8 cellular contexts compared by ENCODE assay signal in genomic region chr15:89129123-89129815, GRCh38. TPM values are rescaled to one million over a fixed set of nuclear protein-coding genes. Genes with fewer than 3 reads are reported as not detected.
DNase-seq lines count a peak whose midpoint lies in the region; ATAC-seq, FAIRE-seq and TF ChIP-seq lines count a peak whose summit lies in the region.

No MANE protein-coding gene starts in this region.

- H3K9ac ChIP-seq in SU-DHL-6 (ENCODE audit: low read length) (no peak overlapping the region), kidney (ENCODE audit: low read length in 2 of 2) (no peak overlapping the region)

- H3K4me2 ChIP-seq in SU-DHL-6 (ENCODE audit: low read depth, low read length, poor library complexity, severe bottlenecking) = no peak overlapping the region

- peaks cover 16% of the 10 kb centered on the region for H3K4me1 Mint-ChIP-seq in CD4-positive, alpha-beta T cell (ENCODE audit: low read depth)

- peak; percentile 82 for TF ChIP-seq CTCF in CD4-positive, alpha-beta T cell (IDR thresholded peaks at IDR 0.05)
- TF ChIP-seq CTCF in HFF-Myc (IDR thresholded peaks at IDR 0.05; ENCODE audit: low read depth, low read length, missing control alignments) (peak; percentile 81), SU-DHL-6 (IDR thresholded peaks at IDR 0.05; ENCODE audit: insufficient read depth, low read length, poor library complexity, severe bottlenecking) (peak; percentile 87), adrenal gland (IDR thresholded peaks at IDR 0.05) (peak; percentile 23 to 58 (median 51)), kidney (IDR thresholded peaks at IDR 0.05; ENCODE audit: borderline replicate concordance, extremely low read depth, insufficient read depth) (peak; percentile 76)

- no peaks in the 10 kb centered on the region for H3K79me2 ChIP-seq in SU-DHL-6 (ENCODE audit: insufficient read depth, low read length)

- no peak overlapping the region for H3K4me3 Mint-ChIP-seq in CD4-positive, alpha-beta T cell

- ATAC-seq in CD4-positive, alpha-beta T cell (ENCODE audit: poor library complexity) = peak; percentile 66
- no peak for ATAC-seq in GM21737 (IDR thresholded peaks at IDR 0.05; ENCODE audit: unreplicated experiment)
- no peak for ATAC-seq in HG03039 (IDR thresholded peaks at IDR 0.05; ENCODE audit: unreplicated experiment)

- no peaks in the 10 kb centered on the region for H3F3A ChIP-seq in SU-DHL-6 (ENCODE audit: insufficient read depth)

- no peaks in the 10 kb centered on the region for H3K9me3 ChIP-seq in CD4-positive, alpha-beta T cell (ENCODE audit: control insufficient read depth, low read length)
- no peaks in the 10 kb centered on the region for H3K9me3 ChIP-seq in SU-DHL-6 (ENCODE audit: insufficient read depth, low read length)
- no peaks in the 10 kb centered on the region for H3K9me3 ChIP-seq in adrenal gland (replicated peaks in 1 of 3)
- H3K9me3 ChIP-seq in kidney (ENCODE audit: control insufficient read depth in 1 of 2, low read length in 2 of 2) = no peaks in the 10 kb centered on the region

- FAIRE-seq in kidney (lab: Jason Lieb, UNC) = no peak

- POLR2A ChIA-PET in CD4-positive, alpha-beta T cell (lab: Charles Lee) = interaction anchor here (1.0 to 1.8 kb wide), 5 partner anchors 38 to 225 kb away, joined by 3 to 12 read pairs (median 5); partner anchors contain the start of gene ABHD2

- CTCF ChIA-PET in CD4-positive, alpha-beta T cell (lab: Charles Lee) = interaction anchor here (0.5 to 1.9 kb wide), 23 partner anchors 9 to 225 kb away, joined by 3 to 18 read pairs (median 5); partner anchors contain the start of gene ABHD2

- H3K27ac ChIP-seq in CD4-positive, alpha-beta T cell (ENCODE audit: low read depth, low read length) = no peak overlapping the region
- H3K27ac ChIP-seq in SU-DHL-6 (ENCODE audit: low read depth, low read length) = no peak overlapping the region
- peak overlapping the region in 4 of 5 donors; percentile 10 to 59 (median 42) for H3K27ac ChIP-seq in adrenal gland
- peak overlapping the region in 1 of 2 donors; percentile 36 for H3K27ac ChIP-seq in kidney (ENCODE audit: low read depth in 2 of 2, low read length in 2 of 2)

- H2AFZ ChIP-seq in SU-DHL-6 (ENCODE audit: low read depth, low read length, severe bottlenecking) = no peak overlapping the region

- H3K27me3 ChIP-seq in CD4-positive, alpha-beta T cell (ENCODE audit: control insufficient read depth, insufficient read depth, low read length) = no peaks in the 10 kb centered on the region
- no peaks in the 10 kb centered on the region for H3K27me3 ChIP-seq in SU-DHL-6 (ENCODE audit: low read length)
- H3K27me3 ChIP-seq in adrenal gland = no peaks in the 10 kb centered on the region

- H3K9me2 ChIP-seq in SU-DHL-6 (replicated peaks; ENCODE audit: insufficient read depth, low read length) = no peaks in the 10 kb centered on the region

- H3K4me1 ChIP-seq in adrenal gland (replicated peaks in 1 of 2) (peaks cover 14 to 30% of the 10 kb centered on the region in 2 donors), kidney (ENCODE audit: control insufficient read depth in 1 of 2, insufficient read depth in 1 of 2, low read depth in 1 of 2, low read length in 2 of 2) (peaks cover 4 to 8% of the 10 kb centered on the region in 2 donors)

- WGBS in adrenal gland, 4 donors = 62 to 79% (median 72%) methylated on average over 3 of the region's 3 CpGs

- H4K20me1 ChIP-seq in SU-DHL-6 (ENCODE audit: low read depth, low read length) = no peaks in the 10 kb centered on the region

- H3K36me3 Mint-ChIP-seq in CD4-positive, alpha-beta T cell (ENCODE audit: low read depth) = peaks cover 41% of the 10 kb centered on the region

- H3K9me3 Mint-ChIP-seq in CD4-positive, alpha-beta T cell = no peaks in the 10 kb centered on the region

- H3K27me3 Mint-ChIP-seq in CD4-positive, alpha-beta T cell = no peaks in the 10 kb centered on the region

- intact Hi-C loops in CD4-positive, alpha-beta T cell (cut with DNase I, micrococcal nuclease) = loop anchor here (1.0 to 5.0 kb wide), 6 partner anchors 37 to 235 kb away; partner anchors contain the start of genes ABHD2 (in 1 of the 2) and HAPLN3 (in 1 of the 2)
- intact Hi-C loops in adrenal gland (cut with DNase I) = loop anchor here in 1 of 2 donors (5.0 kb wide), 1 partner anchor 72 kb away; no protein-coding TSS in a partner anchor
- intact Hi-C loops in kidney (cut with DNase I) = no loop called here

- no peaks in the 10 kb centered on the region for H3K36me3 ChIP-seq in SU-DHL-6 (ENCODE audit: low read length)
- H3K36me3 ChIP-seq in adrenal gland (replicated peaks in 1 of 2) = peaks cover 0 to 36% of the 10 kb centered on the region in 2 donors
- peaks cover 0 to 2% of the 10 kb centered on the region in 2 donors for H3K36me3 ChIP-seq in kidney (ENCODE audit: control insufficient read depth in 1 of 2, insufficient read depth in 2 of 2, low read length in 2 of 2)

- no peak overlapping the region for H3K4me3 ChIP-seq in HFF-Myc (replicated peaks; ENCODE audit: low read depth, low read length)
- H3K4me3 ChIP-seq in SU-DHL-6 (ENCODE audit: insufficient read depth, low read length, poor library complexity, severe bottlenecking) = no peak overlapping the region
- no peak overlapping the region for H3K4me3 ChIP-seq in adrenal gland
- H3K4me3 ChIP-seq in kidney (ENCODE audit: low read length in 2 of 2) = no peak overlapping the region

- no peak for TF ChIP-seq POLR2A in adrenal gland (IDR thresholded peaks at IDR 0.05)

- no peak overlapping the region for H3K27ac Mint-ChIP-seq in CD4-positive, alpha-beta T cell

- peak; percentile 36 to 71 (median 52) for DNase-seq in CD4-positive, alpha-beta T cell
- no peak for DNase-seq in HFF-Myc (ENCODE audit: extremely low read depth, low read depth)
- peak in 1 of 7 donors; percentile 38 for DNase-seq in adrenal gland
- no peak for DNase-seq in kidney
- peak; percentile 42 for DNase-seq in stimulated activated CD8-positive, alpha-beta memory T cell treated with anti-CD3 and anti-CD28 coated beads, Interleukin-12 subunit alpha, Interleukin-12 subunit beta, amount 100 ng/mL, for 1 hour (ENCODE audit: low read depth)

RNA-seq across cellular contexts. Expression of gene ABHD2, which starts 41.0 kb away (rescaled TPM):
- total RNA-seq in CD4-positive, alpha-beta T cell = 10 to 100 TPM; 36.0 to 39.2 TPM
- total RNA-seq in adrenal gland (100 to 1,000 TPM; 116 to 316 (median 173) TPM), kidney (123 TPM)
- polyA plus RNA-seq in adrenal gland (10 to 100 TPM in 1 of 3 donors, 1 to 10 TPM in 2; 5.6 to 71.0 (median 9.7) TPM), kidney (ENCODE audit: insufficient read depth, low read depth, low replicate concordance) (13.3 TPM)

Comparison
In these comparisons a context has a peak if more than half of its experiments do, and no peak if none do; other contexts are left out.
1. DNase-seq: peak in CD4-positive, alpha-beta T cell (10 of 10) and stimulated activated CD8-positive, alpha-beta memory T cell treated with anti-CD3 and anti-CD28 coated beads, Interleukin-12 subunit alpha, Interleukin-12 subunit beta, amount 100 ng/mL, for 1 hour (single experiment); none in HFF-Myc (single experiment) and kidney (single experiment).
2. H3K27ac ChIP-seq: peak in adrenal gland (4 of 5); none in CD4-positive, alpha-beta T cell (single experiment) and SU-DHL-6 (single experiment).
3. Peak in every context shown above with its lines, with median percentiles within 50 percentile points of each other: CTCF ChIP-seq.